In the genomic region with DNA sequence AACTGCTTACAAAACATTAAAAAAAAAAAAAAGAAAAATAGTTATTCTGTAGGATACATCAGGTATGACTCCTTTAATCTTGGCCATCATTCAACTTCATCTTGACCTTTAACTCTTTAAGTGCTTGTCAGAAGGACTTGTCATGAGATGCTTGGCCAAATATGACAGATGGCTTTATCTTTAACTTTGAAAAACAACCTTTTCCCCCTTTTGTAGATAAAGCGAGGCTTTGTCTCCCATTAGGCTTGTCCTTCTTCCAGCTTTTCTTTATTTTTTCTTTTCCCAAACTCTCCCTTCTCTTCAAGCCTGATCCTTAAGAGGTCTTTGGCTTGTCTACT, we compare ENCODE assay signal across 1 cellular context.
A peak's percentile ranks its signal among the peaks of the same experiment; 100 is the strongest.
TF ChIP-seq lines count a peak whose summit lies in the region.

No MANE protein-coding gene starts in this region.

TF ChIP-seq in GM12878, 131 proteins besides CTCF, POLR2A, EP300 and RAD21:
- TF ChIP-seq SIN3A (IDR thresholded peaks at IDR 0.05; ENCODE audit: low read depth, low read length), result no peak
- TF ChIP-seq, protein P1, sequence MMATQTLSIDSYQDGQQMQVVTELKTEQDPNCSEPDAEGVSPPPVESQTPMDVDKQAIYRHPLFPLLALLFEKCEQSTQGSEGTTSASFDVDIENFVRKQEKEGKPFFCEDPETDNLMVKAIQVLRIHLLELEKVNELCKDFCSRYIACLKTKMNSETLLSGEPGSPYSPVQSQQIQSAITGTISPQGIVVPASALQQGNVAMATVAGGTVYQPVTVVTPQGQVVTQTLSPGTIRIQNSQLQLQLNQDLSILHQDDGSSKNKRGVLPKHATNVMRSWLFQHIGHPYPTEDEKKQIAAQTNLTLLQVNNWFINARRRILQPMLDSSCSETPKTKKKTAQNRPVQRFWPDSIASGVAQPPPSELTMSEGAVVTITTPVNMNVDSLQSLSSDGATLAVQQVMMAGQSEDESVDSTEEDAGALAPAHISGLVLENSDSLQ (IDR thresholded peaks at IDR 0.05), result 0 out of 2 replicates have a peak, but pooled peaks have one; percentile 39
